Comparison of ENCODE assay signal across 1 cellular context in the genomic region with DNA sequence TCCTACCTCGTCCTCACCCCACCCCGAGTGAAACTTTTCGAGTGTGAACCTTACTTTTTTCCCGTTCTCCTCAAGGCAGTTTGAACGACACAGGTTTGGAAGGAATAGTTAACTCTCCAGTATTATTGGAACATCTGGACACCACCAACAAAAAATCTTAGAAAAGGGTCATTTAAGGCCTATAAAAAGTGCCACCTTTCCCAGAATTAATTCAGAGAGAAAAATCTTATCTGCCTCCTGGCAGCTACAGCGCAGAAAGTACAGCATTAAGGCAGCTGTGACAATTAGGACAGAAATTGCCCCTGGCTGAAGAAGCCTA.
TF ChIP-seq lines count a peak whose summit lies in the region.

No MANE protein-coding gene starts in this region.

TF ChIP-seq in GM12878, 131 proteins besides CTCF, POLR2A, EP300 and RAD21 (continued from another document):
- TF ChIP-seq BHLHE40 (IDR thresholded peaks at IDR 0.05; ENCODE audit: borderline replicate concordance in 1 of 2, low read depth in 2 of 2, low read length in 1 of 2) (no peak), NFIC (IDR thresholded peaks at IDR 0.05; ENCODE audit: low read depth, low read length) (no peak), PML (IDR thresholded peaks at IDR 0.05; ENCODE audit: low read length) (no peak), NBN (IDR thresholded peaks at IDR 0.05) (no peak), HCFC1 (IDR thresholded peaks at IDR 0.05; ENCODE audit: low read length) (no peak), HDAC6 (IDR thresholded peaks at IDR 0.05; ENCODE audit: unreplicated experiment) (no peak), SIN3A (IDR thresholded peaks at IDR 0.05; ENCODE audit: low read depth, low read length) (no peak; the same call in 1 of the 2 replicates), ZBED1 (IDR thresholded peaks at IDR 0.05; ENCODE audit: borderline replicate concordance) (no peak), SMC3 (IDR thresholded peaks at IDR 0.05; ENCODE audit: borderline replicate concordance, low read length) (no peak)
- TF ChIP-seq, protein P1, sequence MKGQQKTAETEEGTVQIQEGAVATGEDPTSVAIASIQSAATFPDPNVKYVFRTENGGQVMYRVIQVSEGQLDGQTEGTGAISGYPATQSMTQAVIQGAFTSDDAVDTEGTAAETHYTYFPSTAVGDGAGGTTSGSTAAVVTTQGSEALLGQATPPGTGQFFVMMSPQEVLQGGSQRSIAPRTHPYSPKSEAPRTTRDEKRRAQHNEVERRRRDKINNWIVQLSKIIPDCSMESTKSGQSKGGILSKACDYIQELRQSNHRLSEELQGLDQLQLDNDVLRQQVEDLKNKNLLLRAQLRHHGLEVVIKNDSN (IDR thresholded peaks at IDR 0.05; ENCODE audit: borderline replicate concordance, extremely low read length, insufficient read depth, low read depth, low read length) = no peak
- TF ChIP-seq, protein P2, sequence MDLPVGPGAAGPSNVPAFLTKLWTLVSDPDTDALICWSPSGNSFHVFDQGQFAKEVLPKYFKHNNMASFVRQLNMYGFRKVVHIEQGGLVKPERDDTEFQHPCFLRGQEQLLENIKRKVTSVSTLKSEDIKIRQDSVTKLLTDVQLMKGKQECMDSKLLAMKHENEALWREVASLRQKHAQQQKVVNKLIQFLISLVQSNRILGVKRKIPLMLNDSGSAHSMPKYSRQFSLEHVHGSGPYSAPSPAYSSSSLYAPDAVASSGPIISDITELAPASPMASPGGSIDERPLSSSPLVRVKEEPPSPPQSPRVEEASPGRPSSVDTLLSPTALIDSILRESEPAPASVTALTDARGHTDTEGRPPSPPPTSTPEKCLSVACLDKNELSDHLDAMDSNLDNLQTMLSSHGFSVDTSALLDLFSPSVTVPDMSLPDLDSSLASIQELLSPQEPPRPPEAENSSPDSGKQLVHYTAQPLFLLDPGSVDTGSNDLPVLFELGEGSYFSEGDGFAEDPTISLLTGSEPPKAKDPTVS (IDR thresholded peaks at IDR 0.05; ENCODE audit: low read depth, low read length) = no peak
- TF ChIP-seq, protein P3, sequence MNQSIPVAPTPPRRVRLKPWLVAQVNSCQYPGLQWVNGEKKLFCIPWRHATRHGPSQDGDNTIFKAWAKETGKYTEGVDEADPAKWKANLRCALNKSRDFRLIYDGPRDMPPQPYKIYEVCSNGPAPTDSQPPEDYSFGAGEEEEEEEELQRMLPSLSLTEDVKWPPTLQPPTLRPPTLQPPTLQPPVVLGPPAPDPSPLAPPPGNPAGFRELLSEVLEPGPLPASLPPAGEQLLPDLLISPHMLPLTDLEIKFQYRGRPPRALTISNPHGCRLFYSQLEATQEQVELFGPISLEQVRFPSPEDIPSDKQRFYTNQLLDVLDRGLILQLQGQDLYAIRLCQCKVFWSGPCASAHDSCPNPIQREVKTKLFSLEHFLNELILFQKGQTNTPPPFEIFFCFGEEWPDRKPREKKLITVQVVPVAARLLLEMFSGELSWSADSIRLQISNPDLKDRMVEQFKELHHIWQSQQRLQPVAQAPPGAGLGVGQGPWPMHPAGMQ (IDR thresholded peaks at IDR 0.05; ENCODE audit: borderline replicate concordance) = no peak
